21 cellular contexts compared by ENCODE assay signal in the genomic region with DNA sequence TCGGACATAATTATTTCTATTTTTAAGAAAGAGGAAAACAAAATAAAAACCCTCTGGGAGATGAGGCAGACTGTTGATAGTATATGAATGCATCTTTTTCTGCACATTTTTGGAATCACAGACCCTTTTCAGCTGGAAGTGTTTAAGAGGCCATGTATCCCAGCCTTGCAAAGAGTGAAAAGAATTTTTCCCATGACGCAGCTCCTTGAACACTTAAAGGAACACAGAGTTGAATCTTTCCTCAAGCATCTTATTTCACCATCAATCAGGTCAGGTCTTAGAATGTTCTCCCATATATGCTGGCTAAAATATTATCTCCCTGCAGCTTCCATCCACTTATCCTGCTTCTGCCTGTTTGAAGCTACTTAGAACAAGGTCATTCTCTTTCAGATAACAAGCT.
"Had no signal": no experiment of that assay in that cellular context is flagged by ENCODE, and none has a peak within 500 bp of the region (broad histone marks: within the 10 kb centered on the region; RNA-seq: fewer than 3 reads in every experiment).

No MANE protein-coding gene starts in this region.

- H3K4me1 ChIP-seq: colonic mucosa, foreskin keratinocyte, parathyroid adenoma, prostate gland, tibial artery, upper lobe of right lung had no signal

- H3K4me3 ChIP-seq: colonic mucosa, hepatocyte, lung, prostate gland, right lobe of liver, tibial artery, upper lobe of right lung had no signal

- ATAC-seq: foreskin keratinocyte; left colon; left ventricle myocardium superior; right lobe of liver; stimulated activated memory B cell treated with anti-CD40 and anti-IgM and Interleukin-4, amounts not matched to agents 10 μg/mL and 1 μg/mL and 100 μg/mL, for 72 hours; upper lobe of right lung had no signal

- DNase-seq: cerebellar nuclear complex; colonic mucosa; effector CD4-positive, alpha-beta T cell; endodermal cell; foreskin keratinocyte; head of caudate nucleus; left colon; left ventricle myocardium superior; mesenchymal stem cell; midbrain; naive B cell; occipital lobe; right lobe of liver; stimulated activated CD4-positive, alpha-beta T cell treated with anti-CD3 and anti-CD28 coated beads, Interleukin-4, amount 100 ng/mL, for 24 hours; tibial artery; upper lobe of right lung had no signal

- H3K27ac ChIP-seq: colonic mucosa, foreskin keratinocyte, hepatocyte, parathyroid adenoma, prostate gland, right lobe of liver, tibial artery, upper lobe of right lung had no signal

- H3K9me3 ChIP-seq: colonic mucosa, prostate gland, right lobe of liver, tibial artery, upper lobe of right lung had no signal

- H3K27me3 ChIP-seq: colonic mucosa, hepatocyte, right lobe of liver, tibial artery, upper lobe of right lung had no signal
